Comparison of ENCODE assay signal across 13 cellular contexts in genomic region chr3:184696643-184697042, GRCh38.
"Had no signal": no experiment of that assay in that cellular context is flagged by ENCODE, and none has a peak within 500 bp of the region (broad histone marks: within the 10 kb centered on the region; RNA-seq: fewer than 3 reads in every experiment).

No MANE protein-coding gene starts in this region.

- H3K4me3 Mint-ChIP-seq: activated CD8-positive, alpha-beta memory T cell treated with anti-CD3 and anti-CD28 coated beads, Interleukin-2, amount 10 ng/mL, durations not matched to agents 7 days and 5 days; activated T-cell treated with anti-CD3 and anti-CD28 coated beads, Interleukin-2, amount 50 U/mL, for 24 hours had no signal

- H3K27ac Mint-ChIP-seq: activated CD8-positive, alpha-beta memory T cell treated with anti-CD3 and anti-CD28 coated beads, Interleukin-2, amount 10 ng/mL, durations not matched to agents 7 days and 5 days; activated T-cell treated with anti-CD3 and anti-CD28 coated beads, Interleukin-2, amount 50 U/mL, for 24 hours had no signal

- FAIRE-seq: endometrium had no signal

- H3K4me3 ChIP-seq: psoas muscle, suprapubic skin had no signal

- H3K36me3 Mint-ChIP-seq: naive B cell had no signal

- H3K4me1 Mint-ChIP-seq: activated CD8-positive, alpha-beta memory T cell treated with anti-CD3 and anti-CD28 coated beads, Interleukin-2, amount 10 ng/mL, durations not matched to agents 7 days and 5 days had no signal

- H3K27me3 ChIP-seq: suprapubic skin had no signal

- H3K27me3 Mint-ChIP-seq: activated T-cell treated with anti-CD3 and anti-CD28 coated beads, Interleukin-2, amount 50 U/mL, for 24 hours had no signal

- DNase-seq: activated CD4-positive, alpha-beta T cell treated with anti-CD3 and anti-CD28 coated beads, Interleukin-2, amount 50 U/mL, for 48 hours; activated CD8-positive, alpha-beta memory T cell treated with anti-CD3 and anti-CD28 coated beads, Interleukin-2, amount 10 ng/mL, durations not matched to agents 7 days and 5 days; activated effector memory CD4-positive, alpha-beta T cell treated with Interleukin-2 at 50 U/mL for 16 hours; activated naive CD4-positive, alpha-beta T cell treated with anti-CD3 and anti-CD28 coated beads, Interleukin-2, amount 50 U/mL, for 16 hours; activated T-cell treated with anti-CD3 and anti-CD28 coated beads, Interleukin-2, amount 50 U/mL, for 24 hours; naive B cell; psoas muscle; stimulated activated naive CD8-positive, alpha-beta T cell treated with anti-CD3 and anti-CD28 coated beads, Interleukin-15, Interleukin-2, amounts not matched to agents 100 U/mL and 50 U/mL, for 24 hours; WERI-Rb-1 had no signal

- H3K9me3 ChIP-seq: neutrophil, psoas muscle, suprapubic skin had no signal

- ATAC-seq: activated CD8-positive, alpha-beta memory T cell treated with anti-CD3 and anti-CD28 coated beads, Interleukin-2, amount 10 ng/mL, durations not matched to agents 7 days and 5 days; esophagus mucosa; psoas muscle; stimulated activated naive CD8-positive, alpha-beta T cell treated with anti-CD3 and anti-CD28 coated beads, Interleukin-15, Interleukin-2, amounts not matched to agents 100 U/mL and 50 U/mL, for 24 hours had no signal

- H3K36me3 ChIP-seq: neutrophil, suprapubic skin, WERI-Rb-1 had no signal

- H3K9me3 Mint-ChIP-seq: naive B cell had no signal

- H3K27ac ChIP-seq: neutrophil, psoas muscle, suprapubic skin, WERI-Rb-1 had no signal
